In genomic region chr11:9210224-9210921, GRCh38 we compare ENCODE assay signal across 10 cellular contexts. TPM values are rescaled to one million over a fixed set of nuclear protein-coding genes. Genes with fewer than 3 reads are reported as not detected.
A peak's percentile ranks its signal among the peaks of the same experiment; 100 is the strongest.
DNase-seq lines count a peak whose midpoint lies in the region; ATAC-seq and TF ChIP-seq lines count a peak whose summit lies in the region.
"Had no signal": no experiment of that assay in that cellular context is flagged by ENCODE, and none has a peak within 500 bp of the region (broad histone marks: within the 10 kb centered on the region; RNA-seq: fewer than 3 reads in every experiment).

No MANE protein-coding gene starts in this region.

- TF ChIP-seq CTCF in natural killer cell (IDR thresholded peaks at IDR 0.05) (no peak), WTC11 (IDR thresholded peaks at IDR 0.05) (no peak), hepatocyte (IDR thresholded peaks at IDR 0.05; ENCODE audit: poor library complexity) (no peak), omental fat pad (IDR thresholded peaks at IDR 0.05) (no peak)

- no peak overlapping the region for H3K4me3 ChIP-seq in hepatocyte

- H3K4me3 Mint-ChIP-seq in natural killer cell treated with Interleukin-12 subunit alpha and Interleukin-12 subunit beta and Interleukin-15 and Interleukin-18, amount 100 ng/mL, for 72 hours, result peak overlapping the region; percentile 14
- H3K4me3 Mint-ChIP-seq in natural killer cell (no peak overlapping the region), WTC11 (no peak overlapping the region)

- CTCF ChIA-PET in WTC11 (lab: Charles Lee), result no interaction called here

- 93% methylated on average over 5 of the region's 5 CpGs for WGBS in hepatocyte (ENCODE audit: low lambda C conversion rate, missing lambda C conversion rate)

- no peak for ATAC-seq in natural killer cell treated with Interleukin-12 subunit alpha and Interleukin-12 subunit beta and Interleukin-15 and Interleukin-18, amount 100 ng/mL, for 72 hours
- ATAC-seq in natural killer cell (no peak), WTC11 (no peak), omental fat pad (ENCODE audit: low FRiP score) (no peak)

- no peaks in the 10 kb centered on the region for H3K36me3 Mint-ChIP-seq in natural killer cell treated with Interleukin-12 subunit alpha and Interleukin-12 subunit beta and Interleukin-15 and Interleukin-18, amount 100 ng/mL, for 72 hours
- H3K36me3 Mint-ChIP-seq in natural killer cell, result no peaks in the 10 kb centered on the region
- H3K36me3 Mint-ChIP-seq in WTC11, result no peaks in the 10 kb centered on the region

- H3K36me3 ChIP-seq in hepatocyte (replicated peaks; ENCODE audit: insufficient read depth, low read depth), result no peaks in the 10 kb centered on the region

- H3K9me3 Mint-ChIP-seq in natural killer cell treated with Interleukin-12 subunit alpha and Interleukin-12 subunit beta and Interleukin-15 and Interleukin-18, amount 100 ng/mL, for 72 hours, result no peaks in the 10 kb centered on the region
- no peaks in the 10 kb centered on the region for H3K9me3 Mint-ChIP-seq in natural killer cell
- H3K9me3 Mint-ChIP-seq in WTC11, result no peaks in the 10 kb centered on the region

- DNase-seq in natural killer cell treated with Interleukin-12 subunit alpha and Interleukin-12 subunit beta and Interleukin-15 and Interleukin-18, amount 100 ng/mL, for 72 hours (ENCODE audit: low spot score), result no peak
- DNase-seq in natural killer cell, result no peak
- no peak for DNase-seq in WTC11 (ENCODE audit: low spot score)
- DNase-seq in hepatocyte (ENCODE audit: low spot score), result no peak
- DNase-seq in NK-92 treated with Interleukin-12 subunit alpha and Interleukin-12 subunit beta, amount 100 ng/mL, for 24 hours (lab: John Stamatoyannopoulos, UW), result no peak
- no peak for DNase-seq in SIG-M5 (lab: John Stamatoyannopoulos, UW)
- DNase-seq in mucosa of gallbladder (ENCODE audit: low spot score), result no peak
- no peak for DNase-seq in omental fat pad (ENCODE audit: low spot score)
- DNase-seq: cortex of kidney, NCI-H146 had no signal

- H3K4me1 Mint-ChIP-seq in natural killer cell treated with Interleukin-12 subunit alpha and Interleukin-12 subunit beta and Interleukin-15 and Interleukin-18, amount 100 ng/mL, for 72 hours (ENCODE audit: low read depth in 2 of 2), result peaks cover 31 to 38% of the 10 kb centered on the region in 2 donors
- H3K4me1 Mint-ChIP-seq in natural killer cell (peaks cover 12 to 21% of the 10 kb centered on the region in 2 donors), WTC11 (peaks cover 19% of the 10 kb centered on the region)

- no peaks in the 10 kb centered on the region for H3K9me2 ChIP-seq in hepatocyte (replicated peaks; ENCODE audit: insufficient read depth)

- H3K27ac ChIP-seq in hepatocyte, result peak overlapping the region; percentile 48

- H3K4me1 ChIP-seq in hepatocyte (ENCODE audit: insufficient read depth), result no peaks in the 10 kb centered on the region

- intact Hi-C loops in natural killer cell (cut with micrococcal nuclease), result no loop called here

- H3K4me2 ChIP-seq in hepatocyte, result no peak overlapping the region

- POLR2A ChIA-PET in WTC11 (lab: Charles Lee), result no interaction called here

- H3K79me2 ChIP-seq in hepatocyte, result peaks cover 92% of the 10 kb centered on the region

- peak overlapping the region in 1 of 2 donors; percentile 69 for H3K27ac Mint-ChIP-seq in natural killer cell treated with Interleukin-12 subunit alpha and Interleukin-12 subunit beta and Interleukin-15 and Interleukin-18, amount 100 ng/mL, for 72 hours
- H3K27ac Mint-ChIP-seq in natural killer cell (no peak overlapping the region), WTC11 (no peak overlapping the region; the same call in 1 of the 2 replicates)

- H2AFZ ChIP-seq in hepatocyte, result no peak overlapping the region

- H3K27me3 ChIP-seq in hepatocyte, result no peaks in the 10 kb centered on the region

- peaks cover 21% of the 10 kb centered on the region for H4K20me1 ChIP-seq in hepatocyte (ENCODE audit: insufficient read depth, poor library complexity, severe bottlenecking)

- H3K9me3 ChIP-seq in hepatocyte (ENCODE audit: low read depth), result no peaks in the 10 kb centered on the region

- no peaks in the 10 kb centered on the region for H3K27me3 Mint-ChIP-seq in natural killer cell treated with Interleukin-12 subunit alpha and Interleukin-12 subunit beta and Interleukin-15 and Interleukin-18, amount 100 ng/mL, for 72 hours
- H3K27me3 Mint-ChIP-seq in natural killer cell (ENCODE audit: low read depth in 2 of 2) (no peaks in the 10 kb centered on the region), WTC11 (ENCODE audit: low read depth) (no peaks in the 10 kb centered on the region)

TF ChIP-seq in WTC11, 78 proteins besides CTCF, POLR2A, EP300 and RAD21:
- TF ChIP-seq ZNF121 (CRISPR knock-in tag; IDR thresholded peaks at IDR 0.05) (peak; percentile 85), NR1H2 (CRISPR knock-in tag; IDR thresholded peaks at IDR 0.05) (no peak), ZNF263 (CRISPR knock-in tag; IDR thresholded peaks at IDR 0.05; ENCODE audit: low read depth) (no peak)

RNA-seq across cellular contexts. Expression of gene DENND5A, which starts 54.8 kb away (rescaled TPM):
- 100 to 1,000 TPM in 1 of 2 donors, 10 to 100 TPM in 1; 69.8 to 200 TPM for total RNA-seq in natural killer cell treated with Interleukin-12 subunit alpha and Interleukin-12 subunit beta and Interleukin-15 and Interleukin-18, amount 100 ng/mL, for 72 hours
- 10 to 100 TPM; 23.8 to 42.5 (median 38.7) TPM for total RNA-seq in natural killer cell
- total RNA-seq in WTC11 (2021), result 65.9 to 69.3 TPM (median 69.1 TPM) in 3 replicates
- total RNA-seq in hepatocyte, result 45.3 and 56.4 TPM in 2 replicates
- 29.7 and 29.9 TPM in 2 replicates for polyA plus RNA-seq in hepatocyte
- 54.0 TPM for total RNA-seq in mucosa of gallbladder
- 100 to 1,000 TPM; 113 to 163 (median 121) TPM for total RNA-seq in omental fat pad
